Comparison of ENCODE assay signal across 19 cellular contexts in the genomic region with DNA sequence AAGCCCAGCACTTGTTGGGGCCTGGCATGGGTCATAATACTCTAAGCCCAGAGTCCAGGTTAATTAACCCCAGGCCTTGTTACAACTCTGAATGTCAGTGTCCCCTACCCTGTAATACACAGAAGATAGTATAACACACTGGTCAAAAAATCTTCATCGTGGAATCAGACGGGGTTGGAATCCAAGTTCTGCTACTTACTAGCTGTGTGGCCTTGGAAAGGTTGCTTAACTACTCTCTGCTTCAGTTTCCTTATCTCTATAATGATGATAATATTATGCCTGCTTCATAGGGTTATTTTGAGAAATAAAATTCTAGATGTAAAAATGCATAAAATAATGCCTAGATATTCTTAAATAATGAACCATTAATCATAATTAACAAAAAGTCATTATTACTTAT.
A peak's percentile ranks its signal among the peaks of the same experiment; 100 is the strongest.
DNase-seq lines count a peak whose midpoint lies in the region; ATAC-seq and TF ChIP-seq lines count a peak whose summit lies in the region.
"Had no signal": no experiment of that assay in that cellular context is flagged by ENCODE, and none has a peak within 500 bp of the region (broad histone marks: within the 10 kb centered on the region; RNA-seq: fewer than 3 reads in every experiment).

No MANE protein-coding gene starts in this region.

- H3K4me1 ChIP-seq in esophagus (ENCODE audit: control insufficient read depth in 2 of 2, insufficient read depth in 2 of 2, low read length in 1 of 2) (peaks cover 0 to 6% of the 10 kb centered on the region in 2 donors), prostate gland (replicated peaks) (peaks cover 8% of the 10 kb centered on the region), transverse colon (peaks cover 0 to 10% (median 4%) of the 10 kb centered on the region in 4 donors)
- H3K4me1 ChIP-seq in CD4-positive, alpha-beta memory T cell (ENCODE audit: insufficient read depth, low read length): no peaks in the 10 kb centered on the region

- H3K36me3 Mint-ChIP-seq in CD4-positive, alpha-beta memory T cell: no peaks in the 10 kb centered on the region
- H3K36me3 Mint-ChIP-seq in activated CD8-positive, alpha-beta memory T cell treated with anti-CD3 and anti-CD28 coated beads, Interleukin-2, amount 10 ng/mL, durations not matched to agents 7 days and 5 days: no peaks in the 10 kb centered on the region

- H3K9me3 ChIP-seq in WERI-Rb-1 (ENCODE audit: severe bottlenecking) (no peaks in the 10 kb centered on the region), esophagus (ENCODE audit: control insufficient read depth in 2 of 2, insufficient read depth in 1 of 2, low read depth in 1 of 2, low read length in 1 of 2) (no peaks in the 10 kb centered on the region), prostate gland (no peaks in the 10 kb centered on the region), transverse colon (no peaks in the 10 kb centered on the region)
- no peaks in the 10 kb centered on the region for H3K9me3 ChIP-seq in CD4-positive, alpha-beta memory T cell (ENCODE audit: control insufficient read depth in 1 of 2, low read length in 2 of 2)

- intact Hi-C loops in prostate gland (cut with DNase I) (no loop called here), transverse colon (cut with DNase I; ENCODE audit: low total_unique reads) (no loop called here)
- intact Hi-C loops in CD4-positive, alpha-beta memory T cell (cut with micrococcal nuclease): no loop called here

- TF ChIP-seq CTCF in WERI-Rb-1 (IDR thresholded peaks at IDR 0.05; ENCODE audit: low read depth, low read length): no peak
- TF ChIP-seq CTCF in prostate gland (IDR thresholded peaks at IDR 0.05): no peak
- TF ChIP-seq CTCF in transverse colon (IDR thresholded peaks at IDR 0.05): no peak

- H3K4me3 ChIP-seq in WERI-Rb-1 (ENCODE audit: low read depth, low read length) (no peak overlapping the region), esophagus (ENCODE audit: low read depth in 1 of 2, low read length in 2 of 2) (no peak overlapping the region), prostate gland (no peak overlapping the region), transverse colon (no peak overlapping the region)
- H3K4me3 ChIP-seq in CD4-positive, alpha-beta memory T cell (ENCODE audit: low read length in 2 of 2): no peak overlapping the region
- H3K4me3 ChIP-seq: GM12878 had no signal

- H3K4me1 Mint-ChIP-seq in CD4-positive, alpha-beta memory T cell: peaks cover 0 to 3% (median 1%) of the 10 kb centered on the region in 4 donors
- no peaks in the 10 kb centered on the region for H3K4me1 Mint-ChIP-seq in activated CD8-positive, alpha-beta memory T cell treated with anti-CD3 and anti-CD28 coated beads, Interleukin-2, amount 10 ng/mL, durations not matched to agents 7 days and 5 days

- no peaks in the 10 kb centered on the region for H3K9me3 Mint-ChIP-seq in CD4-positive, alpha-beta memory T cell
- H3K9me3 Mint-ChIP-seq in activated CD8-positive, alpha-beta memory T cell treated with anti-CD3 and anti-CD28 coated beads, Interleukin-2, amount 10 ng/mL, durations not matched to agents 7 days and 5 days (ENCODE audit: low read depth): no peaks in the 10 kb centered on the region

- no peak for ATAC-seq in GM21390 (IDR thresholded peaks at IDR 0.05; ENCODE audit: unreplicated experiment)
- ATAC-seq in activated CD8-positive, alpha-beta memory T cell treated with anti-CD3 and anti-CD28 coated beads, Interleukin-2, amount 10 ng/mL, durations not matched to agents 7 days and 5 days: no peak
- ATAC-seq: GM12878, HepG2 had no signal

- CTCF ChIA-PET in CD4-positive, alpha-beta memory T cell (lab: Charles Lee; ENCODE audit: partially characterized antibody): no interaction called here
- CTCF ChIA-PET in activated CD8-positive, alpha-beta memory T cell treated with anti-CD3 and anti-CD28 coated beads, Interleukin-2, amount 10 ng/mL, durations not matched to agents 7 days and 5 days (lab: Charles Lee): interaction anchor here (1.3 kb wide), 1 partner anchor 13 kb away, joined by 3 read pairs; no protein-coding TSS in a partner anchor

- no peak for TF ChIP-seq POLR2A in prostate gland (IDR thresholded peaks at IDR 0.05)
- no peak for TF ChIP-seq POLR2A in transverse colon (IDR thresholded peaks at IDR 0.05)

- DNase-seq in WERI-Rb-1: no peak
- no peak for DNase-seq in prostate gland (ENCODE audit: low spot score)
- no peak for DNase-seq in transverse colon
- no peak for DNase-seq in CD4-positive, alpha-beta memory T cell
- DNase-seq in activated CD8-positive, alpha-beta memory T cell treated with anti-CD3 and anti-CD28 coated beads, Interleukin-2, amount 10 ng/mL, durations not matched to agents 7 days and 5 days: no peak
- DNase-seq: DMS 273 treated with DMSO at 0.1 percent for 48 hours, GDM1, MM.1S, NCI-H1105 treated with DMSO at 0.1 percent for 48 hours, NCI-H1694 treated with DMSO at 0.1 percent for 48 hours, NCI-H226, NCI-H526 treated with DMSO at 0.1 percent for 48 hours, Right ventricle myocardium superior had no signal

- H3K36me3 ChIP-seq in WERI-Rb-1: no peaks in the 10 kb centered on the region
- H3K36me3 ChIP-seq in esophagus (ENCODE audit: control insufficient read depth in 2 of 2, insufficient read depth in 2 of 2, low read length in 1 of 2): no peaks in the 10 kb centered on the region
- no peaks in the 10 kb centered on the region for H3K36me3 ChIP-seq in prostate gland
- no peaks in the 10 kb centered on the region for H3K36me3 ChIP-seq in transverse colon
- no peaks in the 10 kb centered on the region for H3K36me3 ChIP-seq in CD4-positive, alpha-beta memory T cell (ENCODE audit: insufficient read depth, low read length)

- in situ Hi-C loops in transverse colon (cut with MboI; ENCODE audit: low pct_ligation_motif_present in 1 of 4, low pct_unique_long_range_greater_than_20kb in 1 of 4, low sequenced_read_pairs in 3 of 4): no loop called here

- POLR2A ChIA-PET in CD4-positive, alpha-beta memory T cell (lab: Charles Lee; ENCODE audit: partially characterized antibody): no interaction called here

- no peak overlapping the region for H3K27ac Mint-ChIP-seq in CD4-positive, alpha-beta memory T cell
- no peak overlapping the region for H3K27ac Mint-ChIP-seq in activated CD8-positive, alpha-beta memory T cell treated with anti-CD3 and anti-CD28 coated beads, Interleukin-2, amount 10 ng/mL, durations not matched to agents 7 days and 5 days

- 67 to 71% methylated on average over 2 of the region's 2 CpGs for WGBS in esophagus, 2 donors
- WGBS in prostate gland: 65% methylated on average over 2 of the region's 2 CpGs
- 89 to 100% methylated on average over 1 to 2 of the region's 2 CpGs for WGBS in transverse colon (ENCODE audit: low coverage in 1 of 2), 2 donors

- no peak overlapping the region for H3K4me3 Mint-ChIP-seq in CD4-positive, alpha-beta memory T cell
- H3K4me3 Mint-ChIP-seq in activated CD8-positive, alpha-beta memory T cell treated with anti-CD3 and anti-CD28 coated beads, Interleukin-2, amount 10 ng/mL, durations not matched to agents 7 days and 5 days: no peak overlapping the region

- H3K27me3 ChIP-seq in WERI-Rb-1 (ENCODE audit: insufficient read depth, low read depth, severe bottlenecking): no peaks in the 10 kb centered on the region
- H3K27me3 ChIP-seq in esophagus (ENCODE audit: control insufficient read depth in 1 of 2, insufficient read depth in 2 of 2, low read length in 2 of 2): no peaks in the 10 kb centered on the region
- no peaks in the 10 kb centered on the region for H3K27me3 ChIP-seq in prostate gland (replicated peaks; ENCODE audit: insufficient read depth)
- H3K27me3 ChIP-seq in transverse colon: no peaks in the 10 kb centered on the region
- no peaks in the 10 kb centered on the region for H3K27me3 ChIP-seq in CD4-positive, alpha-beta memory T cell (ENCODE audit: insufficient read depth, low read length)

- TF ChIP-seq EP300 in transverse colon (IDR thresholded peaks at IDR 0.05; ENCODE audit: low read depth): no peak

- peaks cover 11 to 14% of the 10 kb centered on the region in 2 donors for H3K27me3 Mint-ChIP-seq in CD4-positive, alpha-beta memory T cell
- peaks cover 22% of the 10 kb centered on the region for H3K27me3 Mint-ChIP-seq in activated CD8-positive, alpha-beta memory T cell treated with anti-CD3 and anti-CD28 coated beads, Interleukin-2, amount 10 ng/mL, durations not matched to agents 7 days and 5 days

- H3K27ac ChIP-seq in WERI-Rb-1 (peak overlapping the region; percentile 66), esophagus (ENCODE audit: low read depth in 2 of 2, low read length in 1 of 2) (peak overlapping the region; percentile 44 to 49), prostate gland (peak overlapping the region; percentile 47 to 67), transverse colon (peak overlapping the region; percentile 47 to 67 (median 60))
- no peak overlapping the region for H3K27ac ChIP-seq in CD4-positive, alpha-beta memory T cell (ENCODE audit: low read depth, low read length)
- H3K27ac ChIP-seq: C4-2B, KMS-11 had no signal
